In genomic region chr1:58162952-58163550, GRCh38 we compare ENCODE assay signal across 8 cellular contexts.
A peak's percentile ranks its signal among the peaks of the same experiment; 100 is the strongest.
DNase-seq lines count a peak whose midpoint lies in the region; ATAC-seq, FAIRE-seq and TF ChIP-seq lines count a peak whose summit lies in the region.

No MANE protein-coding gene starts in this region.

- H3K9me1 ChIP-seq in keratinocyte (ENCODE audit: control insufficient read depth, extremely low read depth, insufficient read depth, low read length) = no peaks in the 10 kb centered on the region

- TF ChIP-seq CTCF in breast epithelium (IDR thresholded peaks at IDR 0.05) (peak in 2 of 3 donors; percentile 48 to 52), keratinocyte (optimal IDR thresholded peaks at IDR 0.05 in 1 of 3, IDR thresholded peaks at IDR 0.05 in 1 of 3, conservative IDR thresholded peaks at IDR 0.05 in 1 of 3; ENCODE audit: extremely low read depth in 1 of 3, insufficient read depth in 2 of 3, low read length in 3 of 3) (peak; percentile 70 to 96 (median 87)), suprapubic skin (IDR thresholded peaks at IDR 0.05) (peak; percentile 32 to 80)

- H3K27ac ChIP-seq in breast epithelium (no peak overlapping the region), keratinocyte (ENCODE audit: control insufficient read depth, insufficient read depth, low read length) (no peak overlapping the region), suprapubic skin (no peak overlapping the region)

- TF ChIP-seq EP300 in suprapubic skin (IDR thresholded peaks at IDR 0.05) = no peak

- H3K9ac ChIP-seq in keratinocyte (ENCODE audit: control insufficient read depth, extremely low read depth, insufficient read depth, low read length) = no peak overlapping the region

- intact Hi-C loops in breast epithelium (cut with DNase I; ENCODE audit: low total_unique reads) = no loop called here

- dilution Hi-C loops in keratinocyte (cut with MboI; ENCODE audit: extremely low pct_ligation_motif_present, low sequenced_read_pairs) = no loop called here

- H3K4me2 ChIP-seq in keratinocyte (ENCODE audit: control insufficient read depth, extremely low read depth, insufficient read depth, low read depth, low read length) = peak overlapping the region; percentile 18

- ATAC-seq in HG03175 (IDR thresholded peaks at IDR 0.05; ENCODE audit: unreplicated experiment) (peak; percentile 61), HG03442 (IDR thresholded peaks at IDR 0.05; ENCODE audit: unreplicated experiment) (no peak), HG03135 (IDR thresholded peaks at IDR 0.05; ENCODE audit: unreplicated experiment) (no peak)

- H3K27me3 ChIP-seq in breast epithelium = no peaks in the 10 kb centered on the region
- H3K27me3 ChIP-seq in keratinocyte (ENCODE audit: control insufficient read depth, extremely low read depth, insufficient read depth, low read length) = no peaks in the 10 kb centered on the region
- no peaks in the 10 kb centered on the region for H3K27me3 ChIP-seq in suprapubic skin

- H3K36me3 ChIP-seq in breast epithelium (no peaks in the 10 kb centered on the region), keratinocyte (ENCODE audit: control insufficient read depth in 2 of 2, extremely low read depth in 1 of 2, insufficient read depth in 2 of 2, low read length in 2 of 2) (no peaks in the 10 kb centered on the region), suprapubic skin (no peaks in the 10 kb centered on the region)

- TF ChIP-seq POLR2A in breast epithelium (IDR thresholded peaks at IDR 0.05) (no peak), suprapubic skin (IDR thresholded peaks at IDR 0.05) (no peak)

- H3K9me3 ChIP-seq in breast epithelium (no peaks in the 10 kb centered on the region), keratinocyte (ENCODE audit: control insufficient read depth, low read depth, low read length) (no peaks in the 10 kb centered on the region), suprapubic skin (no peaks in the 10 kb centered on the region)

- no peak overlapping the region for H3K4me3 ChIP-seq in breast epithelium
- no peak overlapping the region for H3K4me3 ChIP-seq in keratinocyte (ENCODE audit: control insufficient read depth in 2 of 3, extremely low read depth in 1 of 3, insufficient read depth in 2 of 3, low read depth in 1 of 3, low read length in 3 of 3)
- no peak overlapping the region for H3K4me3 ChIP-seq in suprapubic skin

- 24% methylated on average over 9 of the region's 9 CpGs for WGBS in suprapubic skin

- no peak overlapping the region for H2AFZ ChIP-seq in keratinocyte (ENCODE audit: control insufficient read depth, low read length)

- H3K4me1 ChIP-seq in breast epithelium (no peaks in the 10 kb centered on the region), keratinocyte (ENCODE audit: control insufficient read depth, extremely low read depth, insufficient read depth, low read length) (no peaks in the 10 kb centered on the region), suprapubic skin (no peaks in the 10 kb centered on the region)

- H4K20me1 ChIP-seq in keratinocyte (ENCODE audit: control insufficient read depth, extremely low read depth, insufficient read depth, low read length) = no peaks in the 10 kb centered on the region

- H3K79me2 ChIP-seq in keratinocyte (ENCODE audit: control insufficient read depth, insufficient read depth, low read length) = no peaks in the 10 kb centered on the region

- DNase-seq in EH (ENCODE audit: low read depth) (peak; percentile 71), NCI-H748 treated with DMSO at 0.1 percent for 48 hours (lab: John Stamatoyannopoulos, UW) (peak; percentile 21), breast epithelium (ENCODE audit: low spot score in 2 of 2) (peak in 1 of 2 donors; percentile 26), keratinocyte (ENCODE audit: low read depth, low spot score) (peak; percentile 30), suprapubic skin (ENCODE audit: low spot score in 2 of 2) (no peak)

- FAIRE-seq in keratinocyte (lab: Jason Lieb, UNC) = peak; percentile 79

Comparison
In these comparisons a context has a peak if more than half of its experiments do, and no peak if none do; other contexts are left out.
1. DNase-seq: peak in EH (single experiment), NCI-H748 treated with DMSO at 0.1 percent for 48 hours (single experiment) and keratinocyte (single experiment); none in suprapubic skin (0 of 2).
2. Peak in every context shown above with its lines, with median percentiles within 50 percentile points of each other: CTCF ChIP-seq.